In genomic region chr5:150567031-150567680, GRCh38 we compare ENCODE assay signal across 16 cellular contexts. TPM values are rescaled to one million over a fixed set of nuclear protein-coding genes. Genes with fewer than 3 reads are reported as not detected.
DNase-seq lines count a peak whose midpoint lies in the region; ATAC-seq and TF ChIP-seq lines count a peak whose summit lies in the region.
"Had no signal": no experiment of that assay in that cellular context is flagged by ENCODE, and none has a peak within 500 bp of the region (broad histone marks: within the 10 kb centered on the region; RNA-seq: fewer than 3 reads in every experiment).

No MANE protein-coding gene starts in this region.

- TF ChIP-seq EP300 in sigmoid colon (IDR thresholded peaks at IDR 0.05), result no peak

- H3K4me3 Mint-ChIP-seq in WTC11, result no peak overlapping the region
- H3K4me3 Mint-ChIP-seq: naive B cell had no signal

- peak; percentile 85 for DNase-seq in GM03348 (ENCODE audit: low spot score)
- peak; percentile 62 for DNase-seq in SIG-M5 (lab: John Stamatoyannopoulos, UW)
- peak; percentile 94 for DNase-seq in fibroblast of the aortic adventitia (ENCODE audit: low read depth)
- DNase-seq in sigmoid colon, result peak; percentile 59
- DNase-seq in WTC11 (ENCODE audit: low spot score), result no peak
- DNase-seq in NCI-H187 (lab: John Stamatoyannopoulos, UW), result no peak
- DNase-seq in activated CD4-positive, alpha-beta T cell treated with anti-CD3 and anti-CD28 coated beads, Interleukin-2, amount 50 U/mL, for 48 hours, result no peak
- DNase-seq: colonic mucosa; DMS153; naive B cell; NCI-H1436 treated with DMSO at 0.1 percent for 48 hours; stimulated activated CD4-positive, alpha-beta T cell treated with anti-CD3 and anti-CD28 coated beads, Interleukin-1b, Interleukin-23, amount 100 ng/mL, for 48 hours; stomach had no signal

- H3K36me3 Mint-ChIP-seq in WTC11, result no peaks in the 10 kb centered on the region
- H3K36me3 Mint-ChIP-seq: naive B cell had no signal

- peaks cover 8% of the 10 kb centered on the region; the same call in 1 of the 2 replicates for H3K9me3 Mint-ChIP-seq in WTC11

- no peak overlapping the region for H3K27ac Mint-ChIP-seq in WTC11

- no peaks in the 10 kb centered on the region for H3K4me1 Mint-ChIP-seq in WTC11
- H3K4me1 Mint-ChIP-seq: naive B cell had no signal

- intact Hi-C loops in sigmoid colon (cut with DNase I), result no loop called here

- ATAC-seq in WTC11, result no peak
- no peak for ATAC-seq in HG03097 (IDR thresholded peaks at IDR 0.05; ENCODE audit: low FRiP score, unreplicated experiment)
- ATAC-seq: activated CD4-positive, CD25-positive, alpha-beta regulatory T cell treated with anti-CD3 and anti-CD28 coated beads, Interleukin-2, amount 50 U/mL, for 24 hours; Panc1 had no signal

- H3K36me3 ChIP-seq in sigmoid colon, result no peaks in the 10 kb centered on the region
- H3K36me3 ChIP-seq: colonic mucosa, stomach had no signal

- CTCF ChIA-PET in WTC11 (lab: Charles Lee), result interaction anchor here (2.1 kb wide), 1 partner anchor 280 kb away, joined by 5 read pairs; no protein-coding TSS in a partner anchor

- no peaks in the 10 kb centered on the region for H3K27me3 Mint-ChIP-seq in WTC11 (ENCODE audit: low read depth)
- H3K27me3 Mint-ChIP-seq: naive B cell had no signal

- 78 to 80% methylated on average over 3 of the region's 3 CpGs for WGBS in sigmoid colon, 2 donors

- H3K27me3 ChIP-seq in sigmoid colon, result no peaks in the 10 kb centered on the region
- H3K27me3 ChIP-seq: colonic mucosa, stomach had no signal

- no peak for TF ChIP-seq POLR2A in sigmoid colon (IDR thresholded peaks at IDR 0.05)

- no peaks in the 10 kb centered on the region for H3K4me1 ChIP-seq in sigmoid colon
- H3K4me1 ChIP-seq: colonic mucosa had no signal

- no peaks in the 10 kb centered on the region for H3K9me3 ChIP-seq in sigmoid colon
- H3K9me3 ChIP-seq: colonic mucosa, stomach had no signal

- no peak overlapping the region for H3K4me3 ChIP-seq in fibroblast of the aortic adventitia (ENCODE audit: low read depth, low read length)
- H3K4me3 ChIP-seq in sigmoid colon, result no peak overlapping the region
- H3K4me3 ChIP-seq: colonic mucosa, stomach had no signal

- TF ChIP-seq CTCF in fibroblast of the aortic adventitia (IDR thresholded peaks at IDR 0.05; ENCODE audit: insufficient read depth, low read length) (no peak), sigmoid colon (IDR thresholded peaks at IDR 0.05) (no peak), WTC11 (IDR thresholded peaks at IDR 0.05) (no peak)

- POLR2A ChIA-PET in WTC11 (lab: Charles Lee), result no interaction called here

- H3K27ac ChIP-seq in sigmoid colon, result peak overlapping the region in 2 of 4 donors; percentile 4 to 32
- H3K27ac ChIP-seq: colonic mucosa, stomach had no signal

TF ChIP-seq in WTC11, 78 proteins besides CTCF, POLR2A, EP300 and RAD21:
- no peak for TF ChIP-seq NR3C1 (CRISPR knock-in tag; conservative IDR thresholded peaks at IDR 0.05; ENCODE audit: low read depth)
- TF ChIP-seq HMGXB4 (CRISPR knock-in tag; IDR thresholded peaks at IDR 0.05), result no peak
- TF ChIP-seq ZMAT4 (CRISPR knock-in tag; IDR thresholded peaks at IDR 0.05), result no peak
- no peak for TF ChIP-seq CREM (CRISPR knock-in tag; IDR thresholded peaks at IDR 0.05)

RNA-seq across cellular contexts. Expression of gene NDST1, which starts 59.2 kb away (rescaled TPM):
- 36.2 and 39.3 TPM in 2 replicates for total RNA-seq in fibroblast of the aortic adventitia (ENCODE audit: low replicate concordance)
- 10 to 100 TPM; 26.5 to 74.8 (median 43.7) TPM for total RNA-seq in sigmoid colon
- 10 to 100 TPM in 2 of 3 donors, 1 to 10 TPM in 1; 5.4 to 39.4 (median 13.9) TPM for polyA plus RNA-seq in sigmoid colon
- 58.1 to 69.9 TPM (median 61.5 TPM) in 3 replicates for total RNA-seq in WTC11 (2021)

Comparison
In these comparisons a context has a peak if more than half of its experiments do, and no peak if none do; other contexts are left out.
1. DNase-seq: peak in GM03348 (single experiment), SIG-M5 (single experiment), fibroblast of the aortic adventitia (single experiment) and sigmoid colon (single experiment); none in WTC11 (single experiment), NCI-H187 (0 of 2) and activated CD4-positive, alpha-beta T cell treated with anti-CD3 and anti-CD28 coated beads, Interleukin-2, amount 50 U/mL, for 48 hours (0 of 2).